29 cellular contexts compared by ENCODE assay signal in the genomic region with DNA sequence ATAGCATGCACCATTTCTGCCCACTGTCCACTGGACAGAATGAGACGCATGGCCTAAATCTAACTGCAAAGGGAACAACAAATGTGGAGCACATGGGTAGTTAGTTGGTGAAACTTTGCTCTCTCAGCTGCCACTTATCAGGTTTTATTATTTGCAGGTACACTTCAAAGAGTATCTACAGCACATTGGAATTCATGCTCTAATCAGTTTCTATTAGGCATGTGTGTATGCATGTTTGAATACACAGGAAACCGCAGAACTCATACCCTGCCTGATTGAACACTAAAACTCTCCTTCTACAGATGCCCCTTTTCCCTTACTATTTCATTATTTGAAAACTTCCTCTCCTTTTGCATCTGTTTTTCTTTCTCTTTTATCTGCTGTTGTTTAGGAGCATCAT.
"Had no signal": no experiment of that assay in that cellular context is flagged by ENCODE, and none has a peak within 500 bp of the region (broad histone marks: within the 10 kb centered on the region; RNA-seq: fewer than 3 reads in every experiment).

No MANE protein-coding gene starts in this region.

- H3K36me3 ChIP-seq: MG63, Peyer's patch, SJCRH30 had no signal

- H3K27ac ChIP-seq: Peyer's patch, SJCRH30, SK-N-MC had no signal

- H3K4me1 ChIP-seq: Peyer's patch, SJCRH30 had no signal

- DNase-seq: Kasumi-1, MG63, NCI-H1048, NCI-H1092 treated with DMSO at 0.1 percent for 48 hours, NCI-H1105 treated with DMSO at 0.1 percent for 48 hours, NCI-H1417, NCI-H1436, NCI-H1694 treated with DMSO at 0.1 percent for 48 hours, NCI-H187 treated with DMSO at 0.1 percent for 48 hours, NCI-H2029, NCI-H2081, NCI-H2171 treated with DMSO at 0.1 percent for 48 hours, NCI-H226, NCI-H446 treated with DMSO at 0.1 percent for 48 hours, NCI-H510A, NCI-H524, NCI-H526, NCI-H69, NCI-H748 treated with DMSO at 0.1 percent for 48 hours, NCI-H82, Peyer's patch, Right ventricle myocardium superior, RPMI8226, SHP77 treated with DMSO at 0.1 percent for 48 hours, SJCRH30, T-cell, T-helper 17 cell had no signal

- H3K27me3 ChIP-seq: MG63, Peyer's patch, SJCRH30 had no signal

- ATAC-seq: SK-N-SH treated with all-trans-retinoic acid at 6 μM for 48 hours, T-cell, T-helper 17 cell had no signal

- H3K9me3 ChIP-seq: MG63, Peyer's patch, SJCRH30 had no signal

- H3K4me3 ChIP-seq: MG63, Peyer's patch, SJCRH30, SK-N-MC had no signal
